ENCODE assay signal across 18 cellular contexts in the genomic region with DNA sequence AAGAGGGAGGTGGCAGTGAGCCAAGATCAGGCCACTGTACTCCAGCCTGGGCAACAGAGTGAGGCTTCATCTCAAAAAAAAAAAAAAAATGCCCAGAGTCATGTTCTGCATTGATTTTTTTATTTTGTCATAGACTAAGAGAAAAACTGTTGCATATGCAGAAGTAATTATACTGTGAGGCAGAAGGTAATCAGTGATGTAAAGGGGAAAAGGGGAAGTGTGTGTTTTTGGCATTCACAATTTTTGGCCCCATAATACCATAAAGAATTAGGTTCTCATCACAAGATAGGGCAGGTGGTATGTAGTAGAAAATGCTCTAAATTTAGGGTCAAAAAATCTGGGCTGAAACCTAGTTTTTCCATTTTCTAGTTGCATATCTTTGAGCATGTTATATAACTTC. TPM values are rescaled to one million over a fixed set of nuclear protein-coding genes. Genes with fewer than 3 reads are reported as not detected.
DNase-seq lines count a peak whose midpoint lies in the region; ATAC-seq lines count a peak whose summit lies in the region.
"Had no signal": no experiment of that assay in that cellular context is flagged by ENCODE, and none has a peak within 500 bp of the region (broad histone marks: within the 10 kb centered on the region; RNA-seq: fewer than 3 reads in every experiment).

No MANE protein-coding gene starts in this region.

- CTCF ChIA-PET in activated naive CD4-positive, alpha-beta T cell treated with anti-CD3 and anti-CD28 coated beads, Interleukin-2, amount 10 ng/mL, durations not matched to agents 7 days and 5 days (lab: Charles Lee) = no interaction called here

- H3K9me3 Mint-ChIP-seq in naive B cell = no peaks in the 10 kb centered on the region
- no peaks in the 10 kb centered on the region for H3K9me3 Mint-ChIP-seq in activated naive CD4-positive, alpha-beta T cell treated with anti-CD3 and anti-CD28 coated beads, Interleukin-2, amount 10 ng/mL, durations not matched to agents 7 days and 5 days
- H3K9me3 Mint-ChIP-seq: CD4-positive, alpha-beta T cell; IgD-negative memory B cell had no signal

- ATAC-seq in GM18867 (IDR thresholded peaks at IDR 0.05; ENCODE audit: unreplicated experiment) = peak; percentile 49
- peak; percentile 67 to 80 for ATAC-seq in naive B cell (ENCODE audit: low read depth in 2 of 2)
- ATAC-seq: HCT116 had no signal

- H3K27ac Mint-ChIP-seq in naive B cell = no peak overlapping the region
- H3K27ac Mint-ChIP-seq in activated naive CD4-positive, alpha-beta T cell treated with anti-CD3 and anti-CD28 coated beads, Interleukin-2, amount 10 ng/mL, durations not matched to agents 7 days and 5 days = no peak overlapping the region
- H3K27ac Mint-ChIP-seq: CD4-positive, alpha-beta T cell; IgD-negative memory B cell had no signal

- DNase-seq in NOMO-1 (lab: John Stamatoyannopoulos, UW; ENCODE audit: unreplicated experiment in 2 of 2) (peak; percentile 29 to 63), SKM-1 (lab: John Stamatoyannopoulos, UW; ENCODE audit: unreplicated experiment) (peak; percentile 14), naive B cell (no peak), germinal center (ENCODE audit: low spot score) (no peak), NCI-H82 (lab: John Stamatoyannopoulos, UW) (no peak)
- DNase-seq in activated naive CD4-positive, alpha-beta T cell treated with anti-CD3 and anti-CD28 coated beads, Interleukin-2, amount 10 ng/mL, durations not matched to agents 7 days and 5 days = no peak
- DNase-seq: AML-193; CD4-positive, alpha-beta T cell; DMS53; Kasumi-1; NCI-H2029 treated with DMSO at 0.1 percent for 48 hours; NCI-H446 treated with DMSO at 0.1 percent for 48 hours; NCI-H526; PC-9; Right ventricle myocardium superior had no signal

- H3K27me3 Mint-ChIP-seq in naive B cell = no peaks in the 10 kb centered on the region
- no peaks in the 10 kb centered on the region for H3K27me3 Mint-ChIP-seq in activated naive CD4-positive, alpha-beta T cell treated with anti-CD3 and anti-CD28 coated beads, Interleukin-2, amount 10 ng/mL, durations not matched to agents 7 days and 5 days
- H3K27me3 Mint-ChIP-seq: CD4-positive, alpha-beta T cell; IgD-negative memory B cell had no signal

- H3K36me3 Mint-ChIP-seq in naive B cell = no peaks in the 10 kb centered on the region
- no peaks in the 10 kb centered on the region for H3K36me3 Mint-ChIP-seq in activated naive CD4-positive, alpha-beta T cell treated with anti-CD3 and anti-CD28 coated beads, Interleukin-2, amount 10 ng/mL, durations not matched to agents 7 days and 5 days
- H3K36me3 Mint-ChIP-seq: IgD-negative memory B cell had no signal

- no peak overlapping the region for H3K4me3 Mint-ChIP-seq in naive B cell
- H3K4me3 Mint-ChIP-seq in activated naive CD4-positive, alpha-beta T cell treated with anti-CD3 and anti-CD28 coated beads, Interleukin-2, amount 10 ng/mL, durations not matched to agents 7 days and 5 days = no peak overlapping the region
- H3K4me3 Mint-ChIP-seq: CD4-positive, alpha-beta T cell; IgD-negative memory B cell had no signal

- peaks cover 0 to 2% (median 0%) of the 10 kb centered on the region in 3 donors for H3K4me1 Mint-ChIP-seq in naive B cell
- H3K4me1 Mint-ChIP-seq in activated naive CD4-positive, alpha-beta T cell treated with anti-CD3 and anti-CD28 coated beads, Interleukin-2, amount 10 ng/mL, durations not matched to agents 7 days and 5 days = no peaks in the 10 kb centered on the region
- H3K4me1 Mint-ChIP-seq: IgD-negative memory B cell had no signal

RNA-seq across cellular contexts. Expression of a gene that starts 47.3 kb away (rescaled TPM):
- 10 to 100 TPM in 2 of 6 donors, 1 to 10 TPM in 4; 4.3 to 14.5 (median 7.5) TPM for polyA plus RNA-seq in naive B cell (ENCODE audit: low read depth in 6 of 6)

Comparison
In these comparisons a context has a peak if more than half of its experiments do, and no peak if none do; other contexts are left out.
1. DNase-seq: peak in NOMO-1 (2 of 2) and SKM-1 (single experiment); none in naive B cell (single experiment), activated naive CD4-positive, alpha-beta T cell treated with anti-CD3 and anti-CD28 coated beads, Interleukin-2, amount 10 ng/mL, durations not matched to agents 7 days and 5 days (single experiment), germinal center (single experiment) and NCI-H82 (single experiment).